ENCODE assay signal across 2 cellular contexts in genomic region chr12:62131153-62131552, GRCh38.
TF ChIP-seq lines count a peak whose summit lies in the region.

No MANE protein-coding gene starts in this region.

TF ChIP-seq in GM23338, 12 proteins besides CTCF, POLR2A, EP300 and RAD21 (continued from another document):
- TF ChIP-seq, protein P1, sequence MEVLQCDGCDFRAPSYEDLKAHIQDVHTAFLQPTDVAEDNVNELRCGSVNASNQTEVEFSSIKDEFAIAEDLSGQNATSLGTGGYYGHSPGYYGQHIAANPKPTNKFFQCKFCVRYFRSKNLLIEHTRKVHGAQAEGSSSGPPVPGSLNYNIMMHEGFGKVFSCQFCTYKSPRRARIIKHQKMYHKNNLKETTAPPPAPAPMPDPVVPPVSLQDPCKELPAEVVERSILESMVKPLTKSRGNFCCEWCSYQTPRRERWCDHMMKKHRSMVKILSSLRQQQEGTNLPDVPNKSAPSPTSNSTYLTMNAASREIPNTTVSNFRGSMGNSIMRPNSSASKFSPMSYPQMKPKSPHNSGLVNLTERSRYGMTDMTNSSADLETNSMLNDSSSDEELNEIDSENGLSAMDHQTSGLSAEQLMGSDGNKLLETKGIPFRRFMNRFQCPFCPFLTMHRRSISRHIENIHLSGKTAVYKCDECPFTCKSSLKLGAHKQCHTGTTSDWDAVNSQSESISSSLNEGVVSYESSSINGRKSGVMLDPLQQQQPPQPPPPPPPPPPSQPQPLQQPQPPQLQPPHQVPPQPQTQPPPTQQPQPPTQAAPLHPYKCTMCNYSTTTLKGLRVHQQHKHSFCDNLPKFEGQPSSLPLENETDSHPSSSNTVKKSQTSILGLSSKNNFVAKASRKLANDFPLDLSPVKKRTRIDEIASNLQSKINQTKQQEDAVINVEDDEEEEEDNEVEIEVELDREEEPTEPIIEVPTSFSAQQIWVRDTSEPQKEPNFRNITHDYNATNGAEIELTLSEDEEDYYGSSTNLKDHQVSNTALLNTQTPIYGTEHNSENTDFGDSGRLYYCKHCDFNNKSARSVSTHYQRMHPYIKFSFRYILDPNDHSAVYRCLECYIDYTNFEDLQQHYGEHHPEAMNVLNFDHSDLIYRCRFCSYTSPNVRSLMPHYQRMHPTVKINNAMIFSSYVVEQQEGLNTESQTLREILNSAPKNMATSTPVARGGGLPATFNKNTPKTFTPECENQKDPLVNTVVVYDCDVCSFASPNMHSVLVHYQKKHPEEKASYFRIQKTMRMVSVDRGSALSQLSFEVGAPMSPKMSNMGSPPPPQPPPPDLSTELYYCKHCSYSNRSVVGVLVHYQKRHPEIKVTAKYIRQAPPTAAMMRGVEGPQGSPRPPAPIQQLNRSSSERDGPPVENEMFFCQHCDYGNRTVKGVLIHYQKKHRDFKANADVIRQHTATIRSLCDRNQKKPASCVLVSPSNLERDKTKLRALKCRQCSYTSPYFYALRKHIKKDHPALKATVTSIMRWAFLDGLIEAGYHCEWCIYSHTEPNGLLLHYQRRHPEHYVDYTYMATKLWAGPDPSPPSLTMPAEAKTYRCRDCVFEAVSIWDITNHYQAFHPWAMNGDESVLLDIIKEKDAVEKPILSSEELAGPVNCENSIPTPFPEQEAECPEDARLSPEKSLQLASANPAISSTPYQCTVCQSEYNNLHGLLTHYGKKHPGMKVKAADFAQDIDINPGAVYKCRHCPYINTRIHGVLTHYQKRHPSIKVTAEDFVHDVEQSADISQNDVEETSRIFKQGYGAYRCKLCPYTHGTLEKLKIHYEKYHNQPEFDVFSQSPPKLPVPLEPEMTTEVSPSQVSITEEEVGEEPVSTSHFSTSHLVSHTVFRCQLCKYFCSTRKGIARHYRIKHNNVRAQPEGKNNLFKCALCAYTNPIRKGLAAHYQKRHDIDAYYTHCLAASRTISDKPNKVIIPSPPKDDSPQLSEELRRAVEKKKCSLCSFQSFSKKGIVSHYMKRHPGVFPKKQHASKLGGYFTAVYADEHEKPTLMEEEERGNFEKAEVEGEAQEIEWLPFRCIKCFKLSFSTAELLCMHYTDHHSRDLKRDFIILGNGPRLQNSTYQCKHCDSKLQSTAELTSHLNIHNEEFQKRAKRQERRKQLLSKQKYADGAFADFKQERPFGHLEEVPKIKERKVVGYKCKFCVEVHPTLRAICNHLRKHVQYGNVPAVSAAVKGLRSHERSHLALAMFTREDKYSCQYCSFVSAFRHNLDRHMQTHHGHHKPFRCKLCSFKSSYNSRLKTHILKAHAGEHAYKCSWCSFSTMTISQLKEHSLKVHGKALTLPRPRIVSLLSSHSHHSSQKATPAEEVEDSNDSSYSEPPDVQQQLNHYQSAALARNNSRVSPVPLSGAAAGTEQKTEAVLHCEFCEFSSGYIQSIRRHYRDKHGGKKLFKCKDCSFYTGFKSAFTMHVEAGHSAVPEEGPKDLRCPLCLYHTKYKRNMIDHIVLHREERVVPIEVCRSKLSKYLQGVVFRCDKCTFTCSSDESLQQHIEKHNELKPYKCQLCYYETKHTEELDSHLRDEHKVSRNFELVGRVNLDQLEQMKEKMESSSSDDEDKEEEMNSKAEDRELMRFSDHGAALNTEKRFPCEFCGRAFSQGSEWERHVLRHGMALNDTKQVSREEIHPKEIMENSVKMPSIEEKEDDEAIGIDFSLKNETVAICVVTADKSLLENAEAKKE (CRISPR knock-in tag; IDR thresholded peaks at IDR 0.05), result no peak
- TF ChIP-seq ETS1 (IDR thresholded peaks at IDR 0.05) (no peak), CREB1 (CRISPR knock-in tag; IDR thresholded peaks at IDR 0.05; ENCODE audit: low read depth) (no peak), JUNB (IDR thresholded peaks at IDR 0.05; ENCODE audit: unreplicated experiment) (no peak), EZH2phosphoT487 (IDR thresholded peaks at IDR 0.05; ENCODE audit: unreplicated experiment) (no peak), EZH2 (IDR thresholded peaks at IDR 0.05; ENCODE audit: low read depth, unreplicated experiment) (no peak), STAT1 (IDR thresholded peaks at IDR 0.05; ENCODE audit: unreplicated experiment) (no peak)
- TF ChIP-seq, protein P2, sequence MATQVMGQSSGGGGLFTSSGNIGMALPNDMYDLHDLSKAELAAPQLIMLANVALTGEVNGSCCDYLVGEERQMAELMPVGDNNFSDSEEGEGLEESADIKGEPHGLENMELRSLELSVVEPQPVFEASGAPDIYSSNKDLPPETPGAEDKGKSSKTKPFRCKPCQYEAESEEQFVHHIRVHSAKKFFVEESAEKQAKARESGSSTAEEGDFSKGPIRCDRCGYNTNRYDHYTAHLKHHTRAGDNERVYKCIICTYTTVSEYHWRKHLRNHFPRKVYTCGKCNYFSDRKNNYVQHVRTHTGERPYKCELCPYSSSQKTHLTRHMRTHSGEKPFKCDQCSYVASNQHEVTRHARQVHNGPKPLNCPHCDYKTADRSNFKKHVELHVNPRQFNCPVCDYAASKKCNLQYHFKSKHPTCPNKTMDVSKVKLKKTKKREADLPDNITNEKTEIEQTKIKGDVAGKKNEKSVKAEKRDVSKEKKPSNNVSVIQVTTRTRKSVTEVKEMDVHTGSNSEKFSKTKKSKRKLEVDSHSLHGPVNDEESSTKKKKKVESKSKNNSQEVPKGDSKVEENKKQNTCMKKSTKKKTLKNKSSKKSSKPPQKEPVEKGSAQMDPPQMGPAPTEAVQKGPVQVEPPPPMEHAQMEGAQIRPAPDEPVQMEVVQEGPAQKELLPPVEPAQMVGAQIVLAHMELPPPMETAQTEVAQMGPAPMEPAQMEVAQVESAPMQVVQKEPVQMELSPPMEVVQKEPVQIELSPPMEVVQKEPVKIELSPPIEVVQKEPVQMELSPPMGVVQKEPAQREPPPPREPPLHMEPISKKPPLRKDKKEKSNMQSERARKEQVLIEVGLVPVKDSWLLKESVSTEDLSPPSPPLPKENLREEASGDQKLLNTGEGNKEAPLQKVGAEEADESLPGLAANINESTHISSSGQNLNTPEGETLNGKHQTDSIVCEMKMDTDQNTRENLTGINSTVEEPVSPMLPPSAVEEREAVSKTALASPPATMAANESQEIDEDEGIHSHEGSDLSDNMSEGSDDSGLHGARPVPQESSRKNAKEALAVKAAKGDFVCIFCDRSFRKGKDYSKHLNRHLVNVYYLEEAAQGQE (IDR thresholded peaks at IDR 0.05; ENCODE audit: unreplicated experiment), result no peak

TF ChIP-seq in H1, 55 proteins besides CTCF, POLR2A, EP300 and RAD21 (continued from another document):
- TF ChIP-seq HDAC6 (IDR thresholded peaks at IDR 0.05; ENCODE audit: low read depth, low read length), result no peak
- no peak for TF ChIP-seq POU5F1 (IDR thresholded peaks at IDR 0.05; ENCODE audit: low read depth, low read length)
- TF ChIP-seq EGR1 (IDR thresholded peaks at IDR 0.05; ENCODE audit: borderline replicate concordance, low read depth, low read length), result no peak
